In genomic region chr17:39404542-39405378, GRCh38 we compare ENCODE assay signal across 9 cellular contexts. TPM values are rescaled to one million over a fixed set of nuclear protein-coding genes. Genes with fewer than 3 reads are reported as not detected.
DNase-seq lines count a peak whose midpoint lies in the region; ATAC-seq and TF ChIP-seq lines count a peak whose summit lies in the region.
"Had no signal": no experiment of that assay in that cellular context is flagged by ENCODE, and none has a peak within 500 bp of the region (broad histone marks: within the 10 kb centered on the region; RNA-seq: fewer than 3 reads in every experiment).

No MANE protein-coding gene starts in this region.

- no peaks in the 10 kb centered on the region for H3K9me3 Mint-ChIP-seq in activated T-helper 2 cell treated with anti-CD3 and anti-CD28 coated beads, Interferon-gamma antibody, Interleukin-2, Interleukin-4, amounts not matched to agents 10 μg/mL and 5 μg/mL and 100 μg/mL, durations not matched to agents 14 hours and 24 hours and 36 hours

- H3K4me3 ChIP-seq in effector memory CD4-positive, alpha-beta T cell (ENCODE audit: insufficient read depth, low read depth, low read length, poor library complexity, severe bottlenecking) = no peak overlapping the region

- peaks cover 43% of the 10 kb centered on the region for H3K36me3 Mint-ChIP-seq in activated T-helper 2 cell treated with anti-CD3 and anti-CD28 coated beads, Interferon-gamma antibody, Interleukin-2, Interleukin-4, amounts not matched to agents 10 μg/mL and 5 μg/mL and 100 μg/mL, durations not matched to agents 14 hours and 24 hours and 36 hours (ENCODE audit: low read depth)

- intact Hi-C loops in activated T-helper 2 cell treated with anti-CD3 and anti-CD28 coated beads, Interferon-gamma antibody, Interleukin-2, Interleukin-4, amounts not matched to agents 10 μg/mL and 5 μg/mL and 100 μg/mL, durations not matched to agents 14 hours and 24 hours and 36 hours (cut with micrococcal nuclease) = loop anchor here (2.0 kb wide), 2 partner anchors 46 to 56 kb away; partner anchors contain the start of genes CDK12 and MED1

- no peak for TF ChIP-seq CTCF in GM13977 (IDR thresholded peaks at IDR 0.05; ENCODE audit: extremely low read depth, insufficient read depth, missing control alignments)

- no peaks in the 10 kb centered on the region for H3K27me3 Mint-ChIP-seq in activated T-helper 2 cell treated with anti-CD3 and anti-CD28 coated beads, Interferon-gamma antibody, Interleukin-2, Interleukin-4, amounts not matched to agents 10 μg/mL and 5 μg/mL and 100 μg/mL, durations not matched to agents 14 hours and 24 hours and 36 hours (ENCODE audit: low read depth)

- TF ChIP-seq POLR2A in GM18505 (IDR thresholded peaks at IDR 0.05; ENCODE audit: borderline replicate concordance, extremely low read depth, insufficient read depth, insufficient read length) = no peak

- H3K9me3 ChIP-seq in effector memory CD4-positive, alpha-beta T cell (ENCODE audit: control insufficient read depth, low read length) = no peaks in the 10 kb centered on the region

- peak; percentile 81 for DNase-seq in AG20443 (ENCODE audit: low spot score)
- peak; percentile 81 for DNase-seq in LHCN-M2 (ENCODE audit: low read depth)
- DNase-seq in activated T-helper 2 cell treated with anti-CD3 and anti-CD28 coated beads, Interferon-gamma antibody, Interleukin-2, Interleukin-4, amounts not matched to agents 10 μg/mL and 5 μg/mL and 100 μg/mL, durations not matched to agents 14 hours and 24 hours and 36 hours (ENCODE audit: low spot score) = no peak
- DNase-seq in kidney glomerular epithelial cell (lab: John Stamatoyannopoulos, UW) = peak; percentile 45
- no peak for DNase-seq in GM13977 (ENCODE audit: low spot score)
- no peak for DNase-seq in effector memory CD4-positive, alpha-beta T cell
- no peak for DNase-seq in SKM-1 treated with dmso at 0.1 percent for 144 hours (lab: John Stamatoyannopoulos, UW; ENCODE audit: unreplicated experiment)
- DNase-seq: NCI-H2171 had no signal

- H3K27ac Mint-ChIP-seq in activated T-helper 2 cell treated with anti-CD3 and anti-CD28 coated beads, Interferon-gamma antibody, Interleukin-2, Interleukin-4, amounts not matched to agents 10 μg/mL and 5 μg/mL and 100 μg/mL, durations not matched to agents 14 hours and 24 hours and 36 hours = peak overlapping the region; percentile 84

- peaks cover 17% of the 10 kb centered on the region for H3K36me3 ChIP-seq in effector memory CD4-positive, alpha-beta T cell (ENCODE audit: control insufficient read depth, insufficient read depth, low read length)

- H3K27me3 ChIP-seq in effector memory CD4-positive, alpha-beta T cell (replicated peaks; ENCODE audit: control insufficient read depth, insufficient read depth, low read length, poor library complexity, severe bottlenecking) = no peaks in the 10 kb centered on the region

- no peaks in the 10 kb centered on the region for H3K4me1 ChIP-seq in effector memory CD4-positive, alpha-beta T cell (ENCODE audit: control insufficient read depth, insufficient read depth, low read length, poor library complexity, severe bottlenecking)

- peaks cover 42% of the 10 kb centered on the region for H3K4me1 Mint-ChIP-seq in activated T-helper 2 cell treated with anti-CD3 and anti-CD28 coated beads, Interferon-gamma antibody, Interleukin-2, Interleukin-4, amounts not matched to agents 10 μg/mL and 5 μg/mL and 100 μg/mL, durations not matched to agents 14 hours and 24 hours and 36 hours (ENCODE audit: low read depth)

- ATAC-seq in GM18505 (IDR thresholded peaks at IDR 0.05; ENCODE audit: unreplicated experiment) = no peak

- no peak overlapping the region for H3K27ac ChIP-seq in effector memory CD4-positive, alpha-beta T cell (ENCODE audit: insufficient read depth, low read length, poor library complexity, severe bottlenecking)

- H3K4me3 Mint-ChIP-seq in activated T-helper 2 cell treated with anti-CD3 and anti-CD28 coated beads, Interferon-gamma antibody, Interleukin-2, Interleukin-4, amounts not matched to agents 10 μg/mL and 5 μg/mL and 100 μg/mL, durations not matched to agents 14 hours and 24 hours and 36 hours (ENCODE audit: low read depth) = peak overlapping the region; percentile 17

- in situ Hi-C loops in GM13977 (cut with MboI; ENCODE audit: low pct_unique_long_range_greater_than_20kb, low sequenced_read_pairs, unreplicated experiment) = no loop called here

RNA-seq across cellular contexts. Expression of gene FBXL20, which starts 3.3 kb away (rescaled TPM):
- 4.6 and 7.0 TPM in 2 replicates for total RNA-seq in LHCN-M2 (2014; rRNA removed)
- 3.2 TPM for polyA plus RNA-seq in LHCN-M2 (2012)
- total RNA-seq in activated T-helper 2 cell treated with anti-CD3 and anti-CD28 coated beads, Interferon-gamma antibody, Interleukin-2, Interleukin-4, amounts not matched to agents 10 μg/mL and 5 μg/mL and 100 μg/mL, durations not matched to agents 14 hours and 24 hours and 36 hours = 18.1 and 18.8 TPM in 2 replicates

RNA-seq across cellular contexts. Expression of gene MED1, which starts 46.3 kb away (rescaled TPM):
- 17.2 and 21.3 TPM in 2 replicates for total RNA-seq in LHCN-M2 (2014; rRNA removed)
- polyA plus RNA-seq in LHCN-M2 (2012) = 11.8 TPM
- total RNA-seq in activated T-helper 2 cell treated with anti-CD3 and anti-CD28 coated beads, Interferon-gamma antibody, Interleukin-2, Interleukin-4, amounts not matched to agents 10 μg/mL and 5 μg/mL and 100 μg/mL, durations not matched to agents 14 hours and 24 hours and 36 hours = 63.7 and 64.1 TPM in 2 replicates

RNA-seq across cellular contexts. Expression of gene CDK12, which starts 56.5 kb away (rescaled TPM):
- total RNA-seq in LHCN-M2 (2014; rRNA removed) = 26.0 and 27.7 TPM in 2 replicates
- 10.1 TPM for polyA plus RNA-seq in LHCN-M2 (2012)
- total RNA-seq in activated T-helper 2 cell treated with anti-CD3 and anti-CD28 coated beads, Interferon-gamma antibody, Interleukin-2, Interleukin-4, amounts not matched to agents 10 μg/mL and 5 μg/mL and 100 μg/mL, durations not matched to agents 14 hours and 24 hours and 36 hours = 83.9 TPM in 2 replicates

Comparison
In these comparisons a context has a peak if more than half of its experiments do, and no peak if none do; other contexts are left out.
1. DNase-seq: peak in AG20443 (single experiment), LHCN-M2 (single experiment) and kidney glomerular epithelial cell (single experiment); none in activated T-helper 2 cell treated with anti-CD3 and anti-CD28 coated beads, Interferon-gamma antibody, Interleukin-2, Interleukin-4, amounts not matched to agents 10 μg/mL and 5 μg/mL and 100 μg/mL, durations not matched to agents 14 hours and 24 hours and 36 hours (single experiment), GM13977 (single experiment), effector memory CD4-positive, alpha-beta T cell (0 of 3) and SKM-1 treated with dmso at 0.1 percent for 144 hours (single experiment).